ENCODE assay signal across 1 cellular context in the genomic region with DNA sequence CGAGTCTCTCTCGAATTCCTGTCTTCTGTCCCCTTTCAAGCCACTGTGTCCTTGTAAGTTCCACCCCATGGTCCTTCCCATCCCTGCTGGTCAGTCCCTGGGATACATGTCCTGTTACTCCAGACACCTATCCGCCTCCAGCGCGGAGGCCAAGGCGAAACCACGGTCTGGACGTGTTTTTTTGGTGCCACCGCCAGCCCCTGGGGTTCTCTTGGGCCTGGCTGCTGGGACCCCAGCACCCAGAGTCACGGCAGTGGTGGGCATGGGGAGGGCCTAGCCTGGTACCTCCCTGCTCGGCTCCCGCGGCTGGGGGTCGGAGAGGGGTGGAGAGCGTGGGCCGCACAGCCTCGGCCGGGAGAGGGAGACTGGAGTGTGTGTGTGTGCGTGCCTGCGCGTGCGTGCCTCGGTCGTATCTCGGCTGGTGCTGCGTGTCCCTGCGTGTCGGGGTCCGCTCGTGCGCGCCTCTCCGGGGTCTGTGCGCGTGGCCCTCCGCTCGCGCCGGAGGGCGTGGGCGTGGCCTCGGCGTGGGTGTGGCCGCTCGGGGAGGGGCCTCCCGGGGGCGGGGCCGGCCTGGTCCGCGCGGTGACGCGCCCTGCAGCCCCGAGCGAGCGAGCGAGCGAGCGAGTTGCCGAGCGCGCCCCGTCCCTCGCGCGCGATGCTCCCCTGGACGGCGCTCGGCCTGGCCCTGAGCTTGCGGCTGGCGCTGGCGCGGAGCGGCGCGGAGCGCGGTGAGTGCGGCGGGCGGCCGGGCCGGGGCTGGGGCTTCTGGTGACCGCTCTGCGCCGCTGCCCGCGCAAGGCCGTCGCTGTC.
TF ChIP-seq lines count a peak whose summit lies in the region.

Gene VWA1, plus strand, starts transcription at position 597 of the 810 bp plus-strand sequence. Its CDS starts 59 bp downstream, at position 656.

TF ChIP-seq in GM12878, 131 proteins besides CTCF, POLR2A, EP300 and RAD21 (continued from another document):
- no peak for TF ChIP-seq NFIC (IDR thresholded peaks at IDR 0.05; ENCODE audit: low read depth, low read length)
- TF ChIP-seq MYC (IDR thresholded peaks at IDR 0.05; ENCODE audit: insufficient read depth, insufficient read length, insufficient replicate concordance, low read length, severe bottlenecking) = no peak
- TF ChIP-seq STAT1 (conservative IDR thresholded peaks at IDR 0.05) = no peak
- TF ChIP-seq ESRRA (IDR thresholded peaks at IDR 0.05; ENCODE audit: low read length) = no peak
- no peak for TF ChIP-seq RFX5 (IDR thresholded peaks at IDR 0.05; ENCODE audit: low read depth, low read length)
- TF ChIP-seq MXI1 (IDR thresholded peaks at IDR 0.05; ENCODE audit: low read depth, low read length) = peak; percentile 66
